ENCODE assay signal across 1 cellular context in genomic region chr14:103118663-103119404, GRCh38.
TF ChIP-seq lines count a peak whose summit lies in the region.

No MANE protein-coding gene starts in this region.

TF ChIP-seq in K562, 482 proteins besides CTCF, POLR2A, EP300 and RAD21 (continues in another document):
- peak; percentile 76 for TF ChIP-seq L3MBTL2 (IDR thresholded peaks at IDR 0.05)
- no peak for TF ChIP-seq SRSF3 (IDR thresholded peaks at IDR 0.05; ENCODE audit: insufficient read depth, low read length)
- TF ChIP-seq MNT (conservative IDR thresholded peaks at IDR 0.05) = no peak
- no peak for TF ChIP-seq ZNF212 (CRISPR knock-in tag; IDR thresholded peaks at IDR 0.05)
- 0 out of 2 replicates have a peak, but pooled peaks have one; percentile 11 for TF ChIP-seq CBFA2T2 (conservative IDR thresholded peaks at IDR 0.05)
- no peak for TF ChIP-seq MECOM (CRISPR knock-in tag; IDR thresholded peaks at IDR 0.05)
- TF ChIP-seq ZNF3 (CRISPR knock-in tag; IDR thresholded peaks at IDR 0.05) = no peak
- no peak for TF ChIP-seq DACH1 (IDR thresholded peaks at IDR 0.05; ENCODE audit: partially characterized antibody)
- no peak for TF ChIP-seq TRIM28 (IDR thresholded peaks at IDR 0.05)
- no peak for TF ChIP-seq CHD2 (IDR thresholded peaks at IDR 0.05; ENCODE audit: low read depth, low read length)
- TF ChIP-seq, protein P1, sequence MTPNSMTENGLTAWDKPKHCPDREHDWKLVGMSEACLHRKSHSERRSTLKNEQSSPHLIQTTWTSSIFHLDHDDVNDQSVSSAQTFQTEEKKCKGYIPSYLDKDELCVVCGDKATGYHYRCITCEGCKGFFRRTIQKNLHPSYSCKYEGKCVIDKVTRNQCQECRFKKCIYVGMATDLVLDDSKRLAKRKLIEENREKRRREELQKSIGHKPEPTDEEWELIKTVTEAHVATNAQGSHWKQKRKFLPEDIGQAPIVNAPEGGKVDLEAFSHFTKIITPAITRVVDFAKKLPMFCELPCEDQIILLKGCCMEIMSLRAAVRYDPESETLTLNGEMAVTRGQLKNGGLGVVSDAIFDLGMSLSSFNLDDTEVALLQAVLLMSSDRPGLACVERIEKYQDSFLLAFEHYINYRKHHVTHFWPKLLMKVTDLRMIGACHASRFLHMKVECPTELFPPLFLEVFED (CRISPR knock-in tag; conservative IDR thresholded peaks at IDR 0.05) = no peak
- peak; percentile 53 for TF ChIP-seq MAFF (IDR thresholded peaks at IDR 0.05; ENCODE audit: low read length)
- TF ChIP-seq ZNF507 (tag; conservative IDR thresholded peaks at IDR 0.05) = no peak
- no peak for TF ChIP-seq LCOR (CRISPR knock-in tag; IDR thresholded peaks at IDR 0.05)
- TF ChIP-seq, protein P2, sequence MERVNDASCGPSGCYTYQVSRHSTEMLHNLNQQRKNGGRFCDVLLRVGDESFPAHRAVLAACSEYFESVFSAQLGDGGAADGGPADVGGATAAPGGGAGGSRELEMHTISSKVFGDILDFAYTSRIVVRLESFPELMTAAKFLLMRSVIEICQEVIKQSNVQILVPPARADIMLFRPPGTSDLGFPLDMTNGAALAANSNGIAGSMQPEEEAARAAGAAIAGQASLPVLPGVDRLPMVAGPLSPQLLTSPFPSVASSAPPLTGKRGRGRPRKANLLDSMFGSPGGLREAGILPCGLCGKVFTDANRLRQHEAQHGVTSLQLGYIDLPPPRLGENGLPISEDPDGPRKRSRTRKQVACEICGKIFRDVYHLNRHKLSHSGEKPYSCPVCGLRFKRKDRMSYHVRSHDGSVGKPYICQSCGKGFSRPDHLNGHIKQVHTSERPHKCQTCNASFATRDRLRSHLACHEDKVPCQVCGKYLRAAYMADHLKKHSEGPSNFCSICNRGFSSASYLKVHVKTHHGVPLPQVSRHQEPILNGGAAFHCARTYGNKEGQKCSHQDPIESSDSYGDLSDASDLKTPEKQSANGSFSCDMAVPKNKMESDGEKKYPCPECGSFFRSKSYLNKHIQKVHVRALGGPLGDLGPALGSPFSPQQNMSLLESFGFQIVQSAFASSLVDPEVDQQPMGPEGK (CRISPR knock-in tag; IDR thresholded peaks at IDR 0.05; ENCODE audit: borderline replicate concordance) = no peak
- TF ChIP-seq ZNF23 (CRISPR knock-in tag; IDR thresholded peaks at IDR 0.05) = no peak
- TF ChIP-seq RHOXF2B (CRISPR knock-in tag; conservative IDR thresholded peaks at IDR 0.05) = no peak
- TF ChIP-seq NKRF (IDR thresholded peaks at IDR 0.05; ENCODE audit: borderline replicate concordance) = no peak
- no peak for TF ChIP-seq KLF16 (IDR thresholded peaks at IDR 0.05)
- TF ChIP-seq ESRRA (IDR thresholded peaks at IDR 0.05; ENCODE audit: borderline replicate concordance, low read depth) = peak; percentile 56; the same call in 1 of the 2 replicates
- no peak for TF ChIP-seq POU5F1 (IDR thresholded peaks at IDR 0.05; ENCODE audit: borderline replicate concordance, low read depth, low read length, partially characterized antibody)
- TF ChIP-seq SRSF1 (IDR thresholded peaks at IDR 0.05; ENCODE audit: low read depth, low read length) = no peak
- TF ChIP-seq BDP1 (IDR thresholded peaks at IDR 0.05; ENCODE audit: insufficient read depth, insufficient read length) = no peak
- TF ChIP-seq HDGF (IDR thresholded peaks at IDR 0.05) = no peak
- no peak for TF ChIP-seq STAT5B (CRISPR knock-in tag; IDR thresholded peaks at IDR 0.05)
- TF ChIP-seq HNRNPL (IDR thresholded peaks at IDR 0.05; ENCODE audit: low read depth, low read length) = no peak
- TF ChIP-seq MTA2 (IDR thresholded peaks at IDR 0.05; ENCODE audit: low read depth) = 0 out of 2 replicates have a peak, but pooled peaks have one; percentile 9
- TF ChIP-seq DLX4 (CRISPR knock-in tag; IDR thresholded peaks at IDR 0.05) = no peak
- TF ChIP-seq, protein P3, sequence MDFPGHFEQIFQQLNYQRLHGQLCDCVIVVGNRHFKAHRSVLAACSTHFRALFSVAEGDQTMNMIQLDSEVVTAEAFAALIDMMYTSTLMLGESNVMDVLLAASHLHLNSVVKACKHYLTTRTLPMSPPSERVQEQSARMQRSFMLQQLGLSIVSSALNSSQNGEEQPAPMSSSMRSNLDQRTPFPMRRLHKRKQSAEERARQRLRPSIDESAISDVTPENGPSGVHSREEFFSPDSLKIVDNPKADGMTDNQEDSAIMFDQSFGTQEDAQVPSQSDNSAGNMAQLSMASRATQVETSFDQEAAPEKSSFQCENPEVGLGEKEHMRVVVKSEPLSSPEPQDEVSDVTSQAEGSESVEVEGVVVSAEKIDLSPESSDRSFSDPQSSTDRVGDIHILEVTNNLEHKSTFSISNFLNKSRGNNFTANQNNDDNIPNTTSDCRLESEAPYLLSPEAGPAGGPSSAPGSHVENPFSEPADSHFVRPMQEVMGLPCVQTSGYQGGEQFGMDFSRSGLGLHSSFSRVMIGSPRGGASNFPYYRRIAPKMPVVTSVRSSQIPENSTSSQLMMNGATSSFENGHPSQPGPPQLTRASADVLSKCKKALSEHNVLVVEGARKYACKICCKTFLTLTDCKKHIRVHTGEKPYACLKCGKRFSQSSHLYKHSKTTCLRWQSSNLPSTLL (IDR thresholded peaks at IDR 0.05) = no peak
- no peak for TF ChIP-seq ZNF707 (CRISPR knock-in tag; conservative IDR thresholded peaks at IDR 0.05)
- TF ChIP-seq E2F4 (CRISPR knock-in tag; IDR thresholded peaks at IDR 0.05; ENCODE audit: low read depth) = no peak
- peak; percentile 71; the same call in 1 of the 2 replicates for TF ChIP-seq DPF2 (IDR thresholded peaks at IDR 0.05)
- no peak for TF ChIP-seq KDM1A (IDR thresholded peaks at IDR 0.05)
- no peak for TF ChIP-seq PCBP1 (IDR thresholded peaks at IDR 0.05; ENCODE audit: low read depth, low read length, poor library complexity, severe bottlenecking)
- TF ChIP-seq, protein P4, sequence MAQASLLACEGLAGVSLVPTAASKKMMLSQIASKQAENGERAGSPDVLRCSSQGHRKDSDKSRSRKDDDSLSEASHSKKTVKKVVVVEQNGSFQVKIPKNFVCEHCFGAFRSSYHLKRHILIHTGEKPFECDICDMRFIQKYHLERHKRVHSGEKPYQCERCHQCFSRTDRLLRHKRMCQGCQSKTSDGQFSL (CRISPR knock-in tag; IDR thresholded peaks at IDR 0.05) = no peak
- TF ChIP-seq, protein P4 (tag; IDR thresholded peaks at IDR 0.05) = 0 out of 4 replicates have a peak, but pooled peaks of 1 of the 2 experiments have one; percentile 46
- TF ChIP-seq, protein P5, sequence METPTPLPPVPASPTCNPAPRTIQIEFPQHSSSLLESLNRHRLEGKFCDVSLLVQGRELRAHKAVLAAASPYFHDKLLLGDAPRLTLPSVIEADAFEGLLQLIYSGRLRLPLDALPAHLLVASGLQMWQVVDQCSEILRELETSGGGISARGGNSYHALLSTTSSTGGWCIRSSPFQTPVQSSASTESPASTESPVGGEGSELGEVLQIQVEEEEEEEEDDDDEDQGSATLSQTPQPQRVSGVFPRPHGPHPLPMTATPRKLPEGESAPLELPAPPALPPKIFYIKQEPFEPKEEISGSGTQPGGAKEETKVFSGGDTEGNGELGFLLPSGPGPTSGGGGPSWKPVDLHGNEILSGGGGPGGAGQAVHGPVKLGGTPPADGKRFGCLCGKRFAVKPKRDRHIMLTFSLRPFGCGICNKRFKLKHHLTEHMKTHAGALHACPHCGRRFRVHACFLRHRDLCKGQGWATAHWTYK (CRISPR knock-in tag; IDR thresholded peaks at IDR 0.05) = no peak
- TF ChIP-seq CREB1 (IDR thresholded peaks at IDR 0.05) = no peak
- TF ChIP-seq CREB1 (CRISPR knock-in tag; IDR thresholded peaks at IDR 0.05) = no peak
- TF ChIP-seq ATF3 (IDR thresholded peaks at IDR 0.05) = peak; percentile 44
- TF ChIP-seq ATF3 (CRISPR knock-in tag; conservative IDR thresholded peaks at IDR 0.05) = no peak
- TF ChIP-seq, protein P6, sequence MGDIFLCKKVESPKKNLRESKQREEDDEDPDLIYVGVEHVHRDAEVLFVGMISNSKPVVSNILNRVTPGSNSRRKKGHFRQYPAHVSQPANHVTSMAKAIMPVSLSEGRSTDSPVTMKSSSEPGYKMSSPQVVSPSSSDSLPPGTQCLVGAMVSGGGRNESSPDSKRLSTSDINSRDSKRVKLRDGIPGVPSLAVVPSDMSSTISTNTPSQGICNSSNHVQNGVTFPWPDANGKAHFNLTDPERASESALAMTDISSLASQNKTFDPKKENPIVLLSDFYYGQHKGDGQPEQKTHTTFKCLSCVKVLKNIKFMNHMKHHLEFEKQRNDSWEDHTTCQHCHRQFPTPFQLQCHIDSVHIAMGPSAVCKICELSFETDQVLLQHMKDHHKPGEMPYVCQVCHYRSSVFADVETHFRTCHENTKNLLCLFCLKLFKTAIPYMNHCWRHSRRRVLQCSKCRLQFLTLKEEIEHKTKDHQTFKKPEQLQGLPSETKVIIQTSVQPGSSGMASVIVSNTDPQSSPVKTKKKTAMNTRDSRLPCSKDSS (IDR thresholded peaks at IDR 0.05; ENCODE audit: low read depth, partially characterized antibody) = no peak
- no peak for TF ChIP-seq MED1 (CRISPR knock-in tag; IDR thresholded peaks at IDR 0.05; ENCODE audit: borderline replicate concordance)
- no peak for TF ChIP-seq ADNP (tag; IDR thresholded peaks at IDR 0.05)
- TF ChIP-seq GTF2A2 (tag; IDR thresholded peaks at IDR 0.05) = no peak
- no peak for TF ChIP-seq SP2 (IDR thresholded peaks at IDR 0.05; ENCODE audit: extremely low read depth, low read depth, low read length, poor library complexity, severe bottlenecking)
